In genomic region chr22:24481641-24482040, GRCh38 we compare ENCODE assay signal across 17 cellular contexts. TPM values are rescaled to one million over a fixed set of nuclear protein-coding genes. Genes with fewer than 3 reads are reported as not detected.
"Had no signal": no experiment of that assay in that cellular context is flagged by ENCODE, and none has a peak within 500 bp of the region (broad histone marks: within the 10 kb centered on the region; RNA-seq: fewer than 3 reads in every experiment).

No MANE protein-coding gene starts in this region.

- DNase-seq: activated CD4-positive, alpha-beta memory T cell treated with anti-CD3 and anti-CD28 coated beads, Interleukin-2, amount 10 ng/mL, durations not matched to agents 7 days and 5 days; activated CD4-positive, alpha-beta T cell treated with anti-CD3 and anti-CD28 coated beads for 48 hours; activated CD4-positive, CD25-positive, alpha-beta regulatory T cell; activated CD8-positive, alpha-beta memory T cell treated with anti-CD3 and anti-CD28 coated beads, Interleukin-2, amount 10 ng/mL, durations not matched to agents 7 days and 5 days; activated naive CD4-positive, alpha-beta T cell; activated naive CD8-positive, alpha-beta T cell treated with anti-CD3 and anti-CD28 coated beads for 36 hours; amniotic stem cell; effector CD8-positive, alpha-beta T cell; heart right ventricle; left ventricle myocardium superior; naive thymus-derived CD8-positive, alpha-beta T cell; stimulated activated CD4-positive, alpha-beta T cell treated with anti-CD3 and anti-CD28 coated beads, Interleukin-2, amount 100 ng/mL, for 24 hours; stimulated activated naive CD4-positive, alpha-beta T cell treated with Interleukin-2 at 50 U/mL for 16 hours; T-helper 9 cell; thyroid gland had no signal

- H3K27me3 ChIP-seq: cardiac muscle cell, esophagus muscularis mucosa, heart right ventricle, thyroid gland had no signal

- ATAC-seq: activated CD8-positive, alpha-beta memory T cell treated with anti-CD3 and anti-CD28 coated beads, Interleukin-2, amount 10 ng/mL, durations not matched to agents 7 days and 5 days; heart right ventricle; left ventricle myocardium superior; naive thymus-derived CD8-positive, alpha-beta T cell had no signal

- H3K27ac ChIP-seq: cardiac muscle cell, thyroid gland had no signal

- H3K36me3 ChIP-seq: cardiac muscle cell, esophagus muscularis mucosa, heart right ventricle, thyroid gland had no signal

- H3K4me3 ChIP-seq: cardiac muscle cell, esophagus muscularis mucosa, heart right ventricle, thyroid gland had no signal

- H3K9me3 ChIP-seq: esophagus muscularis mucosa, heart right ventricle, thyroid gland had no signal

RNA-seq across cellular contexts. Expression of gene UPB1, which starts 13.5 kb away (rescaled TPM):
- total RNA-seq: thyroid gland had no signal
